1 cellular context compared by ENCODE assay signal in the genomic region with DNA sequence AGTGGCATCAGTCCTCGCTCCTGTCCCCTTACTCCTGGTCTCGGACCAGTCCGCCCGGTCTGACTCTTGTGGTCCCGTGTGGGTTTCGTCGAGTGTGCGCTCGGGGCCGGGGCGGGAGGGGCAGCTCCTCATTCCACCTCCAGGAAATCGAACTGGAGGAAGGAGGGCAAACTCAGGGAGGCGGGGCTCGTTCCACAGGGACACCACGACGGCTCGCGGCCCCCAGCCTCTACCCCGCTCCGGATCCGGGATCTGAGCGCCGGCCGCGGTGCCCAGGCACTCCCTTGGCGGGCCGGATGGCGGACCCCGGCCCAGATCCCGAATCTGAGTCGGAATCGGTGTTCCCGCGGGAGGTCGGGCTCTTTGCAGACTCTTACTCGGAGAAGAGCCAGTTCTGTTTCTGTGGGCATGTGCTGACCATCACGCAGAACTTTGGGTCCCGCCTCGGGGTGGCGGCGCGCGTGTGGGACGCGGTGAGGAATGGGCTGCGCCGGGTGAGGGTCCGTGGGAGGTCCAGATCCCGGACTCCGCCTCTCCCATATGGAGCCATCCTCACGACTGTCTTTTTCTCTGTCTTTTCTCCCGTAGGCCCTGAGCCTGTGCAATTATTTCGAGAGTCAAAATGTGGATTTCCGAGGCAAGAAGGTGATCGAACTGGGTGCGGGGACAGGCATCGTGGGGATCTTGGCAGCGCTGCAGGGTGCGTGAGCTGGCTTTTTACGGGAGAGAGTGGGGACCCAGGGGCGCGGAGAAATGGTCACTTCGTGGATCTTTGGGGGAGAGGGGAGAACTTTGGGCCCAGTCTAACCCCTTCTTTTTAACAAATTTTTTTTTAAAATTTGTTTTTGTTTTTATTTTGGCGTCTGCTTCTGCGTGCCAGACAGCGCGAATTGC.
TF ChIP-seq lines count a peak whose summit lies in the region.

A gene (plus strand): TSS at position 186 of the 894 bp plus-strand sequence. CDS start 111 bp downstream, at position 297.

TF ChIP-seq in K562, 482 proteins besides CTCF, POLR2A, EP300 and RAD21 (continued from another document and continues in another):
- TF ChIP-seq, protein P1, sequence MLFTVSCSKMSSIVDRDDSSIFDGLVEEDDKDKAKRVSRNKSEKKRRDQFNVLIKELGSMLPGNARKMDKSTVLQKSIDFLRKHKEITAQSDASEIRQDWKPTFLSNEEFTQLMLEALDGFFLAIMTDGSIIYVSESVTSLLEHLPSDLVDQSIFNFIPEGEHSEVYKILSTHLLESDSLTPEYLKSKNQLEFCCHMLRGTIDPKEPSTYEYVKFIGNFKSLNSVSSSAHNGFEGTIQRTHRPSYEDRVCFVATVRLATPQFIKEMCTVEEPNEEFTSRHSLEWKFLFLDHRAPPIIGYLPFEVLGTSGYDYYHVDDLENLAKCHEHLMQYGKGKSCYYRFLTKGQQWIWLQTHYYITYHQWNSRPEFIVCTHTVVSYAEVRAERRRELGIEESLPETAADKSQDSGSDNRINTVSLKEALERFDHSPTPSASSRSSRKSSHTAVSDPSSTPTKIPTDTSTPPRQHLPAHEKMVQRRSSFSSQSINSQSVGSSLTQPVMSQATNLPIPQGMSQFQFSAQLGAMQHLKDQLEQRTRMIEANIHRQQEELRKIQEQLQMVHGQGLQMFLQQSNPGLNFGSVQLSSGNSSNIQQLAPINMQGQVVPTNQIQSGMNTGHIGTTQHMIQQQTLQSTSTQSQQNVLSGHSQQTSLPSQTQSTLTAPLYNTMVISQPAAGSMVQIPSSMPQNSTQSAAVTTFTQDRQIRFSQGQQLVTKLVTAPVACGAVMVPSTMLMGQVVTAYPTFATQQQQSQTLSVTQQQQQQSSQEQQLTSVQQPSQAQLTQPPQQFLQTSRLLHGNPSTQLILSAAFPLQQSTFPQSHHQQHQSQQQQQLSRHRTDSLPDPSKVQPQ (CRISPR knock-in tag; IDR thresholded peaks at IDR 0.05; ENCODE audit: borderline replicate concordance): no peak
- TF ChIP-seq RB1 (IDR thresholded peaks at IDR 0.05; ENCODE audit: low read depth) (0 out of 2 replicates have a peak, but pooled peaks have one; percentile 7), ZNF436 (CRISPR knock-in tag; IDR thresholded peaks at IDR 0.05) (no peak), RBM15 (IDR thresholded peaks at IDR 0.05; ENCODE audit: insufficient read depth, low read length) (no peak), SRF (CRISPR knock-in tag; IDR thresholded peaks at IDR 0.05) (no peak), TCFL5 (CRISPR knock-in tag; conservative IDR thresholded peaks at IDR 0.05) (no peak), BRD4 (IDR thresholded peaks at IDR 0.05) (0 out of 2 replicates have a peak, but pooled peaks have one; percentile 67), ZNF146 (CRISPR knock-in tag; IDR thresholded peaks at IDR 0.05; ENCODE audit: unreplicated experiment) (no peak), MTF1 (CRISPR knock-in tag; IDR thresholded peaks at IDR 0.05; ENCODE audit: borderline replicate concordance) (no peak), CREM (IDR thresholded peaks at IDR 0.05; ENCODE audit: low read depth) (no peak), XRCC3 (IDR thresholded peaks at IDR 0.05) (no peak), PURB (CRISPR knock-in tag; IDR thresholded peaks at IDR 0.05; ENCODE audit: low read depth) (no peak), POLR2G (IDR thresholded peaks at IDR 0.05; ENCODE audit: low read depth, low read length) (peak; percentile 80), SMARCA5 (IDR thresholded peaks at IDR 0.05) (no peak), TOE1 (IDR thresholded peaks at IDR 0.05; ENCODE audit: borderline replicate concordance) (no peak), TOE1 (CRISPR knock-in tag; IDR thresholded peaks at IDR 0.05; ENCODE audit: borderline replicate concordance, low read depth) (no peak), BRCA1 (IDR thresholded peaks at IDR 0.05) (no peak), BRCA1 (CRISPR knock-in tag; IDR thresholded peaks at IDR 0.05) (0 out of 2 replicates have a peak, but pooled peaks have one; percentile 46), NR2C2 (CRISPR knock-in tag; IDR thresholded peaks at IDR 0.05) (0 out of 2 replicates have a peak, but pooled peaks have one; percentile 49), NR2C2 (tag; IDR thresholded peaks at IDR 0.05) (no peak)
- TF ChIP-seq, protein P2, sequence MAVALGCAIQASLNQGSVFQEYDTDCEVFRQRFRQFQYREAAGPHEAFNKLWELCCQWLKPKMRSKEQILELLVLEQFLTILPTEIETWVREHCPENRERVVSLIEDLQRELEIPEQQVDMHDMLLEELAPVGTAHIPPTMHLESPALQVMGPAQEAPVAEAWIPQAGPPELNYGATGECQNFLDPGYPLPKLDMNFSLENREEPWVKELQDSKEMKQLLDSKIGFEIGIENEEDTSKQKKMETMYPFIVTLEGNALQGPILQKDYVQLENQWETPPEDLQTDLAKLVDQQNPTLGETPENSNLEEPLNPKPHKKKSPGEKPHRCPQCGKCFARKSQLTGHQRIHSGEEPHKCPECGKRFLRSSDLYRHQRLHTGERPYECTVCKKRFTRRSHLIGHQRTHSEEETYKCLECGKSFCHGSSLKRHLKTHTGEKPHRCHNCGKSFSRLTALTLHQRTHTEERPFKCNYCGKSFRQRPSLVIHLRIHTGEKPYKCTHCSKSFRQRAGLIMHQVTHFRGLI (CRISPR knock-in tag; IDR thresholded peaks at IDR 0.05): no peak
- TF ChIP-seq, protein P3, sequence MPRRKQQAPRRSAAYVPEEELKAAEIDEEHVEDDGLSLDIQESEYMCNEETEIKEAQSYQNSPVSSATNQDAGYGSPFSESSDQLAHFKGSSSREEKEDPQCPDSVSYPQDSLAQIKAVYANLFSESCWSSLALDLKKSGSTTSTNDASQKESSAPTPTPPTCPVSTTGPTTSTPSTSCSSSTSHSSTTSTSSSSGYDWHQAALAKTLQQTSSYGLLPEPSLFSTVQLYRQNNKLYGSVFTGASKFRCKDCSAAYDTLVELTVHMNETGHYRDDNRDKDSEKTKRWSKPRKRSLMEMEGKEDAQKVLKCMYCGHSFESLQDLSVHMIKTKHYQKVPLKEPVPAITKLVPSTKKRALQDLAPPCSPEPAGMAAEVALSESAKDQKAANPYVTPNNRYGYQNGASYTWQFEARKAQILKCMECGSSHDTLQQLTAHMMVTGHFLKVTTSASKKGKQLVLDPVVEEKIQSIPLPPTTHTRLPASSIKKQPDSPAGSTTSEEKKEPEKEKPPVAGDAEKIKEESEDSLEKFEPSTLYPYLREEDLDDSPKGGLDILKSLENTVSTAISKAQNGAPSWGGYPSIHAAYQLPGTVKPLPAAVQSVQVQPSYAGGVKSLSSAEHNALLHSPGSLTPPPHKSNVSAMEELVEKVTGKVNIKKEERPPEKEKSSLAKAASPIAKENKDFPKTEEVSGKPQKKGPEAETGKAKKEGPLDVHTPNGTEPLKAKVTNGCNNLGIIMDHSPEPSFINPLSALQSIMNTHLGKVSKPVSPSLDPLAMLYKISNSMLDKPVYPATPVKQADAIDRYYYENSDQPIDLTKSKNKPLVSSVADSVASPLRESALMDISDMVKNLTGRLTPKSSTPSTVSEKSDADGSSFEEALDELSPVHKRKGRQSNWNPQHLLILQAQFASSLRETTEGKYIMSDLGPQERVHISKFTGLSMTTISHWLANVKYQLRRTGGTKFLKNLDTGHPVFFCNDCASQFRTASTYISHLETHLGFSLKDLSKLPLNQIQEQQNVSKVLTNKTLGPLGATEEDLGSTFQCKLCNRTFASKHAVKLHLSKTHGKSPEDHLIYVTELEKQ (CRISPR knock-in tag; IDR thresholded peaks at IDR 0.05): no peak
- TF ChIP-seq, protein P4, sequence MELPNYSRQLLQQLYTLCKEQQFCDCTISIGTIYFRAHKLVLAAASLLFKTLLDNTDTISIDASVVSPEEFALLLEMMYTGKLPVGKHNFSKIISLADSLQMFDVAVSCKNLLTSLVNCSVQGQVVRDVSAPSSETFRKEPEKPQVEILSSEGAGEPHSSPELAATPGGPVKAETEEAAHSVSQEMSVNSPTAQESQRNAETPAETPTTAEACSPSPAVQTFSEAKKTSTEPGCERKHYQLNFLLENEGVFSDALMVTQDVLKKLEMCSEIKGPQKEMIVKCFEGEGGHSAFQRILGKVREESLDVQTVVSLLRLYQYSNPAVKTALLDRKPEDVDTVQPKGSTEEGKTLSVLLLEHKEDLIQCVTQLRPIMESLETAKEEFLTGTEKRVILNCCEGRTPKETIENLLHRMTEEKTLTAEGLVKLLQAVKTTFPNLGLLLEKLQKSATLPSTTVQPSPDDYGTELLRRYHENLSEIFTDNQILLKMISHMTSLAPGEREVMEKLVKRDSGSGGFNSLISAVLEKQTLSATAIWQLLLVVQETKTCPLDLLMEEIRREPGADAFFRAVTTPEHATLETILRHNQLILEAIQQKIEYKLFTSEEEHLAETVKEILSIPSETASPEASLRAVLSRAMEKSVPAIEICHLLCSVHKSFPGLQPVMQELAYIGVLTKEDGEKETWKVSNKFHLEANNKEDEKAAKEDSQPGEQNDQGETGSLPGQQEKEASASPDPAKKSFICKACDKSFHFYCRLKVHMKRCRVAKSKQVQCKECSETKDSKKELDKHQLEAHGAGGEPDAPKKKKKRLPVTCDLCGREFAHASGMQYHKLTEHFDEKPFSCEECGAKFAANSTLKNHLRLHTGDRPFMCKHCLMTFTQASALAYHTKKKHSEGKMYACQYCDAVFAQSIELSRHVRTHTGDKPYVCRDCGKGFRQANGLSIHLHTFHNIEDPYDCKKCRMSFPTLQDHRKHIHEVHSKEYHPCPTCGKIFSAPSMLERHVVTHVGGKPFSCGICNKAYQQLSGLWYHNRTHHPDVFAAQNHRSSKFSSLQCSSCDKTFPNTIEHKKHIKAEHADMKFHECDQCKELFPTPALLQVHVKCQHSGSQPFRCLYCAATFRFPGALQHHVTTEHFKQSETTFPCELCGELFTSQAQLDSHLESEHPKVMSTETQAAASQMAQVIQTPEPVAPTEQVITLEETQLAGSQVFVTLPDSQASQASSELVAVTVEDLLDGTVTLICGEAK (IDR thresholded peaks at IDR 0.05): 0 out of 2 replicates have a peak, but pooled peaks have one; percentile 36
- TF ChIP-seq, protein P4 (CRISPR knock-in tag; IDR thresholded peaks at IDR 0.05): no peak
- TF ChIP-seq, protein P5, sequence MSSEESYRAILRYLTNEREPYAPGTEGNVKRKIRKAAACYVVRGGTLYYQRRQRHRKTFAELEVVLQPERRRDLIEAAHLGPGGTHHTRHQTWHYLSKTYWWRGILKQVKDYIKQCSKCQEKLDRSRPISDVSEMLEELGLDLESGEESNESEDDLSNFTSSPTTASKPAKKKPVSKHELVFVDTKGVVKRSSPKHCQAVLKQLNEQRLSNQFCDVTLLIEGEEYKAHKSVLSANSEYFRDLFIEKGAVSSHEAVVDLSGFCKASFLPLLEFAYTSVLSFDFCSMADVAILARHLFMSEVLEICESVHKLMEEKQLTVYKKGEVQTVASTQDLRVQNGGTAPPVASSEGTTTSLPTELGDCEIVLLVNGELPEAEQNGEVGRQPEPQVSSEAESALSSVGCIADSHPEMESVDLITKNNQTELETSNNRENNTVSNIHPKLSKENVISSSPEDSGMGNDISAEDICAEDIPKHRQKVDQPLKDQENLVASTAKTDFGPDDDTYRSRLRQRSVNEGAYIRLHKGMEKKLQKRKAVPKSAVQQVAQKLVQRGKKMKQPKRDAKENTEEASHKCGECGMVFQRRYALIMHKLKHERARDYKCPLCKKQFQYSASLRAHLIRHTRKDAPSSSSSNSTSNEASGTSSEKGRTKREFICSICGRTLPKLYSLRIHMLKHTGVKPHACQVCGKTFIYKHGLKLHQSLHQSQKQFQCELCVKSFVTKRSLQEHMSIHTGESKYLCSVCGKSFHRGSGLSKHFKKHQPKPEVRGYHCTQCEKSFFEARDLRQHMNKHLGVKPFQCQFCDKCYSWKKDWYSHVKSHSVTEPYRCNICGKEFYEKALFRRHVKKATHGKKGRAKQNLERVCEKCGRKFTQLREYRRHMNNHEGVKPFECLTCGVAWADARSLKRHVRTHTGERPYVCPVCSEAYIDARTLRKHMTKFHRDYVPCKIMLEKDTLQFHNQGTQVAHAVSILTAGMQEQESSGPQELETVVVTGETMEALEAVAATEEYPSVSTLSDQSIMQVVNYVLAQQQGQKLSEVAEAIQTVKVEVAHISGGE (CRISPR knock-in tag; IDR thresholded peaks at IDR 0.05): no peak
- TF ChIP-seq, protein P6, sequence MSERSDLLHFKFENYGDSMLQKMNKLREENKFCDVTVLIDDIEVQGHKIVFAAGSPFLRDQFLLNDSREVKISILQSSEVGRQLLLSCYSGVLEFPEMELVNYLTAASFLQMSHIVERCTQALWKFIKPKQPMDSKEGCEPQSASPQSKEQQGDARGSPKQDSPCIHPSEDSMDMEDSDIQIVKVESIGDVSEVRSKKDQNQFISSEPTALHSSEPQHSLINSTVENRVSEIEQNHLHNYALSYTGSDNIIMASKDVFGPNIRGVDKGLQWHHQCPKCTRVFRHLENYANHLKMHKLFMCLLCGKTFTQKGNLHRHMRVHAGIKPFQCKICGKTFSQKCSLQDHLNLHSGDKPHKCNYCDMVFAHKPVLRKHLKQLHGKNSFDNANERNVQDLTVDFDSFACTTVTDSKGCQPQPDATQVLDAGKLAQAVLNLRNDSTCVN (CRISPR knock-in tag; IDR thresholded peaks at IDR 0.05): no peak
